Comparison of ENCODE assay signal across 24 cellular contexts in genomic region chr2:43007901-43008300, GRCh38.
DNase-seq lines count a peak whose midpoint lies in the region; ATAC-seq and TF ChIP-seq lines count a peak whose summit lies in the region.
"Had no signal": no experiment of that assay in that cellular context is flagged by ENCODE, and none has a peak within 500 bp of the region (broad histone marks: within the 10 kb centered on the region; RNA-seq: fewer than 3 reads in every experiment).

No MANE protein-coding gene starts in this region.

- H3K4ac ChIP-seq in IMR-90 (ENCODE audit: low read depth, low read length) = no peak overlapping the region

- no peak overlapping the region for H2BK15ac ChIP-seq in IMR-90 (ENCODE audit: low read depth, low read length)

- DNase-seq in IMR-90 (no peak), body of pancreas (peak in 2 of 4 donors; percentile 4 to 9), osteoblast (ENCODE audit: insufficient read length, low spot score, missing footprints) (peak; percentile 9), PC-3 (no peak), globus pallidus (ENCODE audit: low spot score) (no peak)
- DNase-seq in activated naive CD4-positive, alpha-beta T cell treated with anti-CD3 and anti-CD28 coated beads, Interleukin-2, amount 50 U/mL, for 16 hours = no peak
- DNase-seq: AML-193; CD4-positive, alpha-beta memory T cell; COR-L47; GM23248; H7; NCI-H1048; NCI-H1417; NCI-H187; NCI-H2107; NCI-H446; NCI-H524 treated with DMSO at 0.1 percent for 48 hours; NCI-H774; RPMI8226; SHP77 had no signal

- H3K27ac ChIP-seq in IMR-90 (ENCODE audit: insufficient read depth, low read length) (no peak overlapping the region), body of pancreas (peak overlapping the region in 3 of 4 donors; percentile 86 to 90 (median 90)), layer of hippocampus (ENCODE audit: low read depth, low read length) (peak overlapping the region; percentile 0), osteoblast (ENCODE audit: low read depth, low read length) (no peak overlapping the region), PC-3 (ENCODE audit: low read length) (no peak overlapping the region)
- H3K27ac ChIP-seq: A549; BLaER1 treated with 17β-estradiol and CSF1 and Interleukin-3, amounts not matched to agents 10 nM and 100 nM; GM23248 had no signal

- no peak for TF ChIP-seq CTCF in IMR-90 (conservative IDR thresholded peaks at IDR 0.05; ENCODE audit: low read depth, low read length)
- TF ChIP-seq CTCF in body of pancreas (IDR thresholded peaks at IDR 0.05) = no peak
- no peak for TF ChIP-seq CTCF in osteoblast (IDR thresholded peaks at IDR 0.05; ENCODE audit: extremely low read depth, low read depth, low read length)
- TF ChIP-seq CTCF in PC-3 (conservative IDR thresholded peaks at IDR 0.05; ENCODE audit: low read depth, low read length) = no peak

- H2AK9ac ChIP-seq in IMR-90 (replicated peaks; ENCODE audit: low read depth, low read length, poor library complexity) = peak overlapping the region; percentile 25

- no CpG with 5 or more reads among the region's 2 CpGs for WGBS in IMR-90 (ENCODE audit: extremely low coverage in 2 of 2, insufficient read length in 1 of 2), 2 experiments
- WGBS in body of pancreas, 2 donors = 100% methylated on average over 1 to 2 of the region's 2 CpGs

- no peaks in the 10 kb centered on the region for H3F3A ChIP-seq in PC-3 (ENCODE audit: low read length, unreplicated experiment)

- no peaks in the 10 kb centered on the region for H3K79me2 ChIP-seq in osteoblast (ENCODE audit: insufficient read depth, low read length)
- no peaks in the 10 kb centered on the region for H3K79me2 ChIP-seq in PC-3 (ENCODE audit: low read length)

- no peaks in the 10 kb centered on the region for H3K9me1 ChIP-seq in IMR-90 (ENCODE audit: insufficient read depth, low read length)

- dilution Hi-C loops in IMR-90 (cut with HindIII; ENCODE audit: low sequenced_read_pairs, unreplicated experiment) = no loop called here

- no peak for ATAC-seq in IMR-90 (ENCODE audit: low read depth)
- no peak for ATAC-seq in body of pancreas
- ATAC-seq in PC-3 = no peak
- ATAC-seq in GM18517 (IDR thresholded peaks at IDR 0.05; ENCODE audit: unreplicated experiment) = no peak
- ATAC-seq: A549 had no signal

- intact Hi-C loops in IMR-90 (cut with micrococcal nuclease) (no loop called here), body of pancreas (cut with DNase I) (no loop called here), PC-3 (cut with micrococcal nuclease) (no loop called here)

- H3K4me2 ChIP-seq in IMR-90 (ENCODE audit: low read depth, low read length) (no peak overlapping the region), osteoblast (ENCODE audit: insufficient read depth, low read length) (no peak overlapping the region), PC-3 (ENCODE audit: low read length) (no peak overlapping the region)
- H3K4me2 ChIP-seq: A549; BLaER1 treated with 17β-estradiol and CSF1 and Interleukin-3, amounts not matched to agents 10 nM and 100 nM had no signal

- H4K5ac ChIP-seq in IMR-90 (ENCODE audit: low read depth, low read length) = no peak overlapping the region

- no TSS peak for BruUV-seq in IMR-90 (replicated peaks; lab: Mats Ljungman, UMichigan)
- no TSS peak for BruUV-seq in PC-3 (replicated peaks; lab: Mats Ljungman, UMichigan)

- no peak overlapping the region for H3K14ac ChIP-seq in IMR-90 (replicated peaks; ENCODE audit: low read depth, low read length)

- H3K4me1 ChIP-seq in IMR-90 (ENCODE audit: control insufficient read depth, insufficient read depth, low read length) (no peaks in the 10 kb centered on the region; the same call in 1 of the 2 replicates), body of pancreas (peaks cover 61% of the 10 kb centered on the region), osteoblast (ENCODE audit: insufficient read depth, low read length) (no peaks in the 10 kb centered on the region), PC-3 (ENCODE audit: insufficient read depth, low read length) (peaks cover 16% of the 10 kb centered on the region)

- no peak overlapping the region for H3K56ac ChIP-seq in IMR-90 (ENCODE audit: extremely low read depth, insufficient read depth, low read length)

- POLR2A ChIA-PET in IMR-90 (lab: Charles Lee; ENCODE audit: unreplicated experiment) (no interaction called here), PC-3 (lab: Charles Lee; ENCODE audit: unreplicated experiment) (no interaction called here)

- TF ChIP-seq RAD21 in IMR-90 (IDR thresholded peaks at IDR 0.05; ENCODE audit: low read length) = no peak

- no peak overlapping the region for H2BK120ac ChIP-seq in IMR-90 (ENCODE audit: low read depth, low read length)

- H3K4me3 ChIP-seq in IMR-90 (ENCODE audit: insufficient read depth, low read depth, low read length) (no peak overlapping the region), body of pancreas (no peak overlapping the region), osteoblast (ENCODE audit: insufficient read depth, low read length) (no peak overlapping the region), PC-3 (ENCODE audit: low read length) (no peak overlapping the region)
- H3K4me3 ChIP-seq: A549; BLaER1 treated with 17β-estradiol and CSF1 and Interleukin-3, amounts not matched to agents 10 nM and 100 nM; GM23248 had no signal

- H2BK5ac ChIP-seq in IMR-90 (ENCODE audit: low read depth, low read length, poor library complexity, severe bottlenecking) = no peak overlapping the region

- no peak overlapping the region for H3K18ac ChIP-seq in IMR-90 (ENCODE audit: low read depth, low read length)

- H4K20me1 ChIP-seq in IMR-90 (ENCODE audit: insufficient read depth, low read length) = no peaks in the 10 kb centered on the region
- no peaks in the 10 kb centered on the region for H4K20me1 ChIP-seq in osteoblast (ENCODE audit: insufficient read depth, low read length)
- H4K20me1 ChIP-seq in PC-3 (ENCODE audit: low read length) = no peaks in the 10 kb centered on the region
- H4K20me1 ChIP-seq: BLaER1 treated with 17β-estradiol and CSF1 and Interleukin-3, amounts not matched to agents 10 nM and 100 nM had no signal

- H2AK5ac ChIP-seq in IMR-90 (ENCODE audit: low read depth, low read length) = no peak overlapping the region

- in situ Hi-C loops in IMR-90 (cut with MboI; ENCODE audit: low sequenced_read_pairs) = no loop called here

- H3K9me3 ChIP-seq in IMR-90 (ENCODE audit: control insufficient read depth, insufficient read depth, low read length) (peaks cover 3% of the 10 kb centered on the region; the same call in 1 of the 2 replicates), body of pancreas (no peaks in the 10 kb centered on the region), osteoblast (ENCODE audit: low read depth, low read length) (no peaks in the 10 kb centered on the region), PC-3 (ENCODE audit: low read length) (no peaks in the 10 kb centered on the region)
- H3K9me3 ChIP-seq: A549 had no signal

- H3K36me3 ChIP-seq in IMR-90 (ENCODE audit: control insufficient read depth, insufficient read depth, low read length) (no peaks in the 10 kb centered on the region), body of pancreas (replicated peaks in 1 of 2; ENCODE audit: insufficient read depth in 1 of 2, low read depth in 2 of 2) (no peaks in the 10 kb centered on the region), osteoblast (ENCODE audit: insufficient read depth, low read length) (no peaks in the 10 kb centered on the region), PC-3 (ENCODE audit: low read depth, low read length) (no peaks in the 10 kb centered on the region)
- H3K36me3 ChIP-seq: BLaER1 treated with 17β-estradiol and CSF1 and Interleukin-3, amounts not matched to agents 10 nM and 100 nM had no signal

- H3K9ac ChIP-seq in IMR-90 (ENCODE audit: low read depth, low read length) = no peak overlapping the region
- no peak overlapping the region for H3K9ac ChIP-seq in PC-3 (ENCODE audit: low read length)
- H3K9ac ChIP-seq: BLaER1 treated with 17β-estradiol and CSF1 and Interleukin-3, amounts not matched to agents 10 nM and 100 nM; GM23248 had no signal

- H2BK20ac ChIP-seq in IMR-90 (ENCODE audit: low read depth, low read length) = no peak overlapping the region

- CTCF ChIA-PET in IMR-90 (lab: Yijun Ruan, JAX) = no interaction called here
- CTCF ChIA-PET in PC-3 (lab: Charles Lee) = no interaction called here

- H3K27me3 ChIP-seq in IMR-90 (ENCODE audit: control insufficient read depth, insufficient read depth, low read length) (no peaks in the 10 kb centered on the region), body of pancreas (no peaks in the 10 kb centered on the region), layer of hippocampus (ENCODE audit: control insufficient read depth, insufficient read depth, low read length) (no peaks in the 10 kb centered on the region), osteoblast (ENCODE audit: insufficient read depth, low read length) (no peaks in the 10 kb centered on the region), PC-3 (ENCODE audit: low read length) (no peaks in the 10 kb centered on the region)
- H3K27me3 ChIP-seq: BLaER1 treated with 17β-estradiol and CSF1 and Interleukin-3, amounts not matched to agents 10 nM and 100 nM had no signal

- no peak overlapping the region for H3K23ac ChIP-seq in IMR-90 (ENCODE audit: low read depth, low read length)

- no peak overlapping the region for H2AFZ ChIP-seq in IMR-90 (replicated peaks; ENCODE audit: low read length, poor library complexity)
- no peak overlapping the region for H2AFZ ChIP-seq in osteoblast (ENCODE audit: low read length)
- no peak overlapping the region for H2AFZ ChIP-seq in PC-3 (ENCODE audit: low read length)
- H2AFZ ChIP-seq: GM23248 had no signal

- H3K9me2 ChIP-seq in PC-3 (replicated peaks; ENCODE audit: low read length) = no peaks in the 10 kb centered on the region

- no peak overlapping the region for H4K8ac ChIP-seq in IMR-90 (ENCODE audit: low read depth in 2 of 2, low read length in 2 of 2)

- TF ChIP-seq POLR2A in IMR-90 (IDR thresholded peaks at IDR 0.05; ENCODE audit: low read depth, low read length) (no peak), body of pancreas (IDR thresholded peaks at IDR 0.05) (no peak)

- H3K79me1 ChIP-seq in IMR-90 (ENCODE audit: low read depth in 1 of 2, low read length in 2 of 2) = no peaks in the 10 kb centered on the region

- no peak overlapping the region for H4K91ac ChIP-seq in IMR-90 (ENCODE audit: insufficient read depth, low read depth, low read length)

TF ChIP-seq in IMR-90, 13 proteins besides CTCF, POLR2A, EP300 and RAD21 (continues in another document):
- TF ChIP-seq BHLHE40 (IDR thresholded peaks at IDR 0.05; ENCODE audit: low read depth, low read length) = no peak
- TF ChIP-seq CEBPB (IDR thresholded peaks at IDR 0.05; ENCODE audit: low read depth, low read length) = no peak
- TF ChIP-seq NFE2L2 (IDR thresholded peaks at IDR 0.05; ENCODE audit: low read depth, low read length) = no peak
- no peak for TF ChIP-seq RCOR1 (IDR thresholded peaks at IDR 0.05; ENCODE audit: insufficient replicate concordance, low read length)
- TF ChIP-seq SMC3 (IDR thresholded peaks at IDR 0.05; ENCODE audit: low read depth, low read length) = no peak

Comparison
In these comparisons a context has a peak if more than half of its experiments do, and no peak if none do; other contexts are left out.
1. H3K27ac ChIP-seq: peak in body of pancreas (3 of 4) and layer of hippocampus (single experiment); none in IMR-90 (single experiment), osteoblast (single experiment) and PC-3 (single experiment).